25 cellular contexts compared by ENCODE assay signal in the genomic region with DNA sequence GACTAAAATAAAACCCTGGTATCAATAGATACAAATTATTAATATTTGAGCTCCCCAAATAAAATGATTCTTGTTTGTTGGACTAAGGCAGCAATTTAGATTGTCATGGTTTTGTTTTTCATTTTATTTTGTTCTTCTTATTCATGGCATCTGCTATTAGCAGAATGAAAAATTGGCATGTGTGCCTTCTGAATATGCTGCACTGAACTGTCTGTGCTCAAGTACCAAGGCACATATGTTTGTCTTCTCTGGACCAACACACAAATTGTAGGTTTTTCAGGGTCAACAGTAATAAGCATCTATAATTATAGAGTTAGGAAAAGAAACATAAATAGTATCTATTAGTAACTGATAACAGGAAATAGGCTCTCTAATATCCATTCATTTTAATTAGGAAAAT.
"Had no signal": no experiment of that assay in that cellular context is flagged by ENCODE, and none has a peak within 500 bp of the region (broad histone marks: within the 10 kb centered on the region; RNA-seq: fewer than 3 reads in every experiment).

No MANE protein-coding gene starts in this region.

- H3K9me3 ChIP-seq: neutrophil, pancreas, right lobe of liver had no signal

- H3K4me1 ChIP-seq: pancreas, right lobe of liver, suprapubic skin had no signal

- H3K27me3 ChIP-seq: dorsolateral prefrontal cortex, neutrophil, pancreas, right lobe of liver, suprapubic skin had no signal

- H3K36me3 Mint-ChIP-seq: immature natural killer cell; mesothelial cell of epicardium; natural killer cell treated with Interleukin-12 subunit alpha and Interleukin-12 subunit beta and Interleukin-15 and Interleukin-18, amount 100 ng/mL, for 72 hours had no signal

- H3K27ac Mint-ChIP-seq: immature natural killer cell; mesothelial cell of epicardium; natural killer cell treated with Interleukin-12 subunit alpha and Interleukin-12 subunit beta and Interleukin-15 and Interleukin-18, amount 100 ng/mL, for 72 hours; progenitor cell of endocrine pancreas; stimulated activated naive CD8-positive, alpha-beta T cell treated with anti-CD3 and anti-CD28 coated beads, Interleukin-15, amount 100 ng/mL, for 72 hours had no signal

- H3K27ac ChIP-seq: dorsolateral prefrontal cortex, neutrophil, pancreas, right lobe of liver, suprapubic skin had no signal

- ATAC-seq: left ventricle myocardium superior; mucosa of descending colon; natural killer cell treated with Interleukin-12 subunit alpha and Interleukin-12 subunit beta and Interleukin-15 and Interleukin-18, amount 100 ng/mL, for 72 hours; pancreas; right lobe of liver; stimulated activated naive B cell treated with anti-CD40 and anti-IgM and Interleukin-4, amounts not matched to agents 10 μg/mL and 1 μg/mL and 100 μg/mL, for 72 hours; stimulated activated naive CD8-positive, alpha-beta T cell treated with anti-CD3 and anti-CD28 coated beads, Interleukin-15, amount 100 ng/mL, for 72 hours had no signal

- H3K36me3 ChIP-seq: neutrophil, pancreas, right lobe of liver, suprapubic skin had no signal

- H3K4me3 ChIP-seq: dorsolateral prefrontal cortex, lung, mucosa of descending colon, pancreas, right lobe of liver, suprapubic skin had no signal

- DNase-seq: dorsolateral prefrontal cortex; effector CD4-positive, alpha-beta T cell; hypothalamus; immature natural killer cell; islet precursor cell; kidney glomerular epithelial cell; left ventricle myocardium superior; mesenchymal stem cell; mucosa of descending colon; naive B cell; pancreas; right lobe of liver; small intestine; stimulated activated CD4-positive, alpha-beta T cell treated with anti-CD3 and anti-CD28 coated beads, Interleukin-15, amount 100 ng/mL, for 24 hours; stimulated activated CD4-positive, alpha-beta T cell treated with anti-CD3 and anti-CD28 coated beads, Interleukin-2, amount 100 ng/mL, for 48 hours; stimulated activated naive B cell treated with anti-CD40 and anti-IgM and Interleukin-4, amounts not matched to agents 10 μg/mL and 1 μg/mL and 100 μg/mL, for 72 hours; stimulated activated naive CD8-positive, alpha-beta T cell treated with anti-CD3 and anti-CD28 coated beads, Interleukin-15, amount 100 ng/mL, for 72 hours; trophoblast cell had no signal

- H3K4me3 Mint-ChIP-seq: immature natural killer cell; mesothelial cell of epicardium; natural killer cell treated with Interleukin-12 subunit alpha and Interleukin-12 subunit beta and Interleukin-15 and Interleukin-18, amount 100 ng/mL, for 72 hours; neural crest cell; stimulated activated naive B cell treated with anti-CD40 and anti-IgM and Interleukin-4, amounts not matched to agents 10 μg/mL and 1 μg/mL and 100 μg/mL, for 72 hours; stimulated activated naive CD8-positive, alpha-beta T cell treated with anti-CD3 and anti-CD28 coated beads, Interleukin-15, amount 100 ng/mL, for 72 hours had no signal

- H3K9me3 Mint-ChIP-seq: neural crest cell; stimulated activated naive CD8-positive, alpha-beta T cell treated with anti-CD3 and anti-CD28 coated beads, Interleukin-15, amount 100 ng/mL, for 72 hours had no signal

- H3K4me1 Mint-ChIP-seq: immature natural killer cell; mesothelial cell of epicardium; neural crest cell; stimulated activated naive CD8-positive, alpha-beta T cell treated with anti-CD3 and anti-CD28 coated beads, Interleukin-15, amount 100 ng/mL, for 72 hours had no signal

- H3K27me3 Mint-ChIP-seq: naive B cell; natural killer cell treated with Interleukin-12 subunit alpha and Interleukin-12 subunit beta and Interleukin-15 and Interleukin-18, amount 100 ng/mL, for 72 hours; progenitor cell of endocrine pancreas; stimulated activated naive B cell treated with anti-CD40 and anti-IgM and Interleukin-4, amounts not matched to agents 10 μg/mL and 1 μg/mL and 100 μg/mL, for 72 hours had no signal
